In the genomic region with DNA sequence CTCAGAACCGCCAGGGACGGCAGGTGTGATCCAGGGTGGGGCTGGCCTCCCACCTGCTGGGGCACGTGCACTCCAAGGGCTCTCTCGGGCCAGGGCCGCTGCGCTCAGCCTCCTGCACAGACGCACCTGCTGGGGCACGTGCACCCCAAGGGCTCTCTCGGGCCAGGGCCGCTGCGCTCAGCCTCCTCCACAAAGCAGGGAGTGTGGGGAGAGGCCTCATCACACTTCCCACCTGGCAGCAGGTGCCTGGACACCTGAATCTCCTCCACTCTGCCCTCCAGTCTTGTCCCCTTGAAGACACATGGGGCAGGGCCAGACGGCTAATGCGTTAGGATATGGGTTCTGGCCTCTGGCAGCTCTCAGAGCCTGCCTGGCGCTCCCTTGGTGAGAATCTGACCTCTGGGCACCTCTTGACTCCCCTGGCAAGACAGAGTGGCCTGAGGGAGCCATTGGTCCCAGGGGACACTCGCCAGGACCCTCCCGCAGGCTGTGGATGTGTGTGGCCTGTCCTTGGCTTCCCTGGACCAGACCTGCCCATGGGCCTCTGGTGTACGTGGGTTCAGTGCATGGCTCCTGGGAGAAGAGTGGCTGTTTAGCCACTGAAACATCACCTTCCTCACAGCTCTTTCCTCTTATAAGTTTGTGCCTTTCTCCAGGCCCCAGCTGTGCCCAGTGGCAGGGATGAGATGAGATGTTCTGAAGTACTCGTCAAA, we compare ENCODE assay signal across 20 cellular contexts.
DNase-seq lines count a peak whose midpoint lies in the region; ATAC-seq and TF ChIP-seq lines count a peak whose summit lies in the region.
"Had no signal": no experiment of that assay in that cellular context is flagged by ENCODE, and none has a peak within 500 bp of the region (broad histone marks: within the 10 kb centered on the region; RNA-seq: fewer than 3 reads in every experiment).

No MANE protein-coding gene starts in this region.

- no peaks in the 10 kb centered on the region for H3K9me3 ChIP-seq in SK-N-SH
- H3K9me3 ChIP-seq: A549, left lung had no signal

- H3K9me2 ChIP-seq in SK-N-SH = no peaks in the 10 kb centered on the region

- no peaks in the 10 kb centered on the region for H3K36me3 ChIP-seq in SK-N-SH (replicated peaks in 1 of 2; ENCODE audit: control insufficient read depth in 1 of 2, insufficient read depth in 2 of 2, low read length in 1 of 2)
- H3K36me3 ChIP-seq: left lung had no signal

- no peaks in the 10 kb centered on the region for H3K79me2 ChIP-seq in SK-N-SH (ENCODE audit: insufficient read depth)
- H3K79me2 ChIP-seq: parathyroid adenoma had no signal

- H3K36me3 Mint-ChIP-seq in osteocyte (ENCODE audit: unreplicated experiment) (peaks cover 2% of the 10 kb centered on the region), glutamatergic neuron (ENCODE audit: unreplicated experiment) (no peaks in the 10 kb centered on the region)
- H3K36me3 Mint-ChIP-seq: CD8-positive, alpha-beta T cell had no signal

- H3K27ac Mint-ChIP-seq in osteocyte (ENCODE audit: unreplicated experiment) (no peak overlapping the region), glutamatergic neuron (ENCODE audit: unreplicated experiment) (no peak overlapping the region)
- H3K27ac Mint-ChIP-seq: CD8-positive, alpha-beta T cell; effector memory CD8-positive, alpha-beta T cell had no signal

- H3K4me1 Mint-ChIP-seq in osteocyte (ENCODE audit: unreplicated experiment) (no peaks in the 10 kb centered on the region), glutamatergic neuron (ENCODE audit: low read depth, unreplicated experiment) (no peaks in the 10 kb centered on the region)

- no peak; the same call in 1 of the 3 replicates for ATAC-seq in SK-N-SH treated with all-trans-retinoic acid at 6 μM for 48 hours
- ATAC-seq in HG02981 (IDR thresholded peaks at IDR 0.05; ENCODE audit: unreplicated experiment) = no peak
- ATAC-seq: CD8-positive, alpha-beta T cell; effector memory CD8-positive, alpha-beta T cell; left lung; Right ventricle myocardium inferior had no signal

- no peak for TF ChIP-seq RAD21 in SK-N-SH (IDR thresholded peaks at IDR 0.05; ENCODE audit: low read length)

- TF ChIP-seq CTCF in SK-N-SH (IDR thresholded peaks at IDR 0.05) (no peak), osteocyte (IDR thresholded peaks at IDR 0.05) (no peak), glutamatergic neuron (IDR thresholded peaks at IDR 0.05; ENCODE audit: partially characterized antibody, unreplicated experiment) (no peak)

- H4K20me1 ChIP-seq in SK-N-SH (ENCODE audit: insufficient read depth) = no peaks in the 10 kb centered on the region

- no peaks in the 10 kb centered on the region for H3F3A ChIP-seq in SK-N-SH (replicated peaks; ENCODE audit: insufficient read depth)

- no peak overlapping the region for H3K4me3 Mint-ChIP-seq in osteocyte (ENCODE audit: unreplicated experiment)
- no peak overlapping the region for H3K4me3 Mint-ChIP-seq in glutamatergic neuron (ENCODE audit: unreplicated experiment)
- H3K4me3 Mint-ChIP-seq: CD8-positive, alpha-beta T cell; effector memory CD8-positive, alpha-beta T cell had no signal

- H2AFZ ChIP-seq in SK-N-SH (ENCODE audit: low read depth) = no peak overlapping the region
- H2AFZ ChIP-seq: parathyroid adenoma had no signal

- 52% methylated on average over 6 of the region's 18 CpGs for WGBS in SK-N-SH (ENCODE audit: low lambda C conversion rate)

- TF ChIP-seq EP300 in SK-N-SH (IDR thresholded peaks at IDR 0.05; ENCODE audit: borderline replicate concordance in 1 of 2, low read depth in 1 of 2, low read length in 1 of 2) = no peak

- CTCF ChIA-PET in SK-N-SH (lab: Yijun Ruan, JAX) = interaction anchor here (1.8 kb wide), 1 partner anchor 13 kb away, joined by 7 read pairs; no protein-coding TSS in a partner anchor

- H3K9ac ChIP-seq in SK-N-SH = no peak overlapping the region
- H3K9ac ChIP-seq: parathyroid adenoma had no signal

- peaks cover 0 to 28% of the 10 kb centered on the region in 2 experiments; a peak in 1 of 4 replicates for H3K4me1 ChIP-seq in SK-N-SH (ENCODE audit: control insufficient read depth in 1 of 2, insufficient read depth in 2 of 2, low read depth in 1 of 2, low read length in 1 of 2)
- H3K4me1 ChIP-seq: A549, left lung, parathyroid adenoma had no signal

- H3K27me3 Mint-ChIP-seq in osteocyte (ENCODE audit: unreplicated experiment) (no peaks in the 10 kb centered on the region), glutamatergic neuron (ENCODE audit: unreplicated experiment) (peaks cover 2% of the 10 kb centered on the region)

- H3K27ac ChIP-seq in SK-N-SH (ENCODE audit: low read depth in 2 of 2, low read length in 1 of 2) = no peak overlapping the region
- H3K27ac ChIP-seq: A549, left lung, parathyroid adenoma had no signal

- no peak overlapping the region for H3K4me2 ChIP-seq in SK-N-SH
- H3K4me2 ChIP-seq: A549 had no signal

- peak; percentile 59 for DNase-seq in SK-N-SH
- DNase-seq in NCI-H146 (lab: John Stamatoyannopoulos, UW) = peak; percentile 69
- DNase-seq in SHP77 (lab: John Stamatoyannopoulos, UW) = peak; percentile 22 to 33
- peak; percentile 80 for DNase-seq in osteocyte (ENCODE audit: extremely low spot score, unreplicated experiment)
- no peak for DNase-seq in glutamatergic neuron
- DNase-seq in stimulated activated CD4-positive, alpha-beta T cell treated with anti-CD3 and anti-CD28 coated beads, Interleukin-2, amount 100 ng/mL, for 48 hours = no peak
- DNase-seq: activated CD4-positive, alpha-beta T cell treated with anti-CD3 and anti-CD28 coated beads for 48 hours; activated T-cell treated with anti-CD3 and anti-CD28 coated beads, Interleukin-2, amount 50 U/mL, for 48 hours; effector memory CD8-positive, alpha-beta T cell; GF-D8; NCI-H1694 treated with DMSO at 0.1 percent for 48 hours; NK-92 treated with Interleukin-12 subunit alpha and Interleukin-12 subunit beta, amount 100 ng/mL, for 24 hours; stimulated activated naive CD4-positive, alpha-beta T cell had no signal

- no peak overlapping the region for H3K4me3 ChIP-seq in SK-N-SH (ENCODE audit: low read depth in 2 of 2, low read length in 1 of 2)
- H3K4me3 ChIP-seq: A549, left lung had no signal

- POLR2A ChIA-PET in SK-N-SH (lab: Yijun Ruan, JAX) = no interaction called here

- H3K9me3 Mint-ChIP-seq in osteocyte (ENCODE audit: unreplicated experiment) = peaks cover 6% of the 10 kb centered on the region
- peaks cover 16% of the 10 kb centered on the region for H3K9me3 Mint-ChIP-seq in glutamatergic neuron (ENCODE audit: unreplicated experiment)
- H3K9me3 Mint-ChIP-seq: CD8-positive, alpha-beta T cell; effector memory CD8-positive, alpha-beta T cell had no signal

- H3K27me3 ChIP-seq in SK-N-SH (ENCODE audit: insufficient read depth) = no peaks in the 10 kb centered on the region

TF ChIP-seq in SK-N-SH, 30 proteins besides CTCF, POLR2A, EP300 and RAD21:
- TF ChIP-seq TCF12 (IDR thresholded peaks at IDR 0.05) (no peak), SIN3A (IDR thresholded peaks at IDR 0.05; ENCODE audit: borderline replicate concordance, low read depth, low read length) (no peak), ELF1 (IDR thresholded peaks at IDR 0.05) (no peak), MEF2A (IDR thresholded peaks at IDR 0.05; ENCODE audit: borderline replicate concordance, low read depth) (no peak), MXI1 (IDR thresholded peaks at IDR 0.05; ENCODE audit: low read depth, low read length) (no peak), JUND (IDR thresholded peaks at IDR 0.05) (no peak), NFIC (IDR thresholded peaks at IDR 0.05; ENCODE audit: borderline replicate concordance) (no peak), TAF1 (IDR thresholded peaks at IDR 0.05; ENCODE audit: borderline replicate concordance, low read depth, low read length) (no peak)
- TF ChIP-seq, protein P1, sequence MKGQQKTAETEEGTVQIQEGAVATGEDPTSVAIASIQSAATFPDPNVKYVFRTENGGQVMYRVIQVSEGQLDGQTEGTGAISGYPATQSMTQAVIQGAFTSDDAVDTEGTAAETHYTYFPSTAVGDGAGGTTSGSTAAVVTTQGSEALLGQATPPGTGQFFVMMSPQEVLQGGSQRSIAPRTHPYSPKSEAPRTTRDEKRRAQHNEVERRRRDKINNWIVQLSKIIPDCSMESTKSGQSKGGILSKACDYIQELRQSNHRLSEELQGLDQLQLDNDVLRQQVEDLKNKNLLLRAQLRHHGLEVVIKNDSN (IDR thresholded peaks at IDR 0.05; ENCODE audit: borderline replicate concordance, low read depth) = no peak

TF ChIP-seq in SK-N-SH treated with all-trans-retinoic acid at 6 μM for 48 hours, 23 proteins besides CTCF, POLR2A, EP300 and RAD21 (continues in another document):
- TF ChIP-seq ZNF70 (CRISPR knock-in tag; IDR thresholded peaks at IDR 0.05) (no peak), SNAI2 (CRISPR knock-in tag; IDR thresholded peaks at IDR 0.05) (no peak)
- TF ChIP-seq, protein P2, sequence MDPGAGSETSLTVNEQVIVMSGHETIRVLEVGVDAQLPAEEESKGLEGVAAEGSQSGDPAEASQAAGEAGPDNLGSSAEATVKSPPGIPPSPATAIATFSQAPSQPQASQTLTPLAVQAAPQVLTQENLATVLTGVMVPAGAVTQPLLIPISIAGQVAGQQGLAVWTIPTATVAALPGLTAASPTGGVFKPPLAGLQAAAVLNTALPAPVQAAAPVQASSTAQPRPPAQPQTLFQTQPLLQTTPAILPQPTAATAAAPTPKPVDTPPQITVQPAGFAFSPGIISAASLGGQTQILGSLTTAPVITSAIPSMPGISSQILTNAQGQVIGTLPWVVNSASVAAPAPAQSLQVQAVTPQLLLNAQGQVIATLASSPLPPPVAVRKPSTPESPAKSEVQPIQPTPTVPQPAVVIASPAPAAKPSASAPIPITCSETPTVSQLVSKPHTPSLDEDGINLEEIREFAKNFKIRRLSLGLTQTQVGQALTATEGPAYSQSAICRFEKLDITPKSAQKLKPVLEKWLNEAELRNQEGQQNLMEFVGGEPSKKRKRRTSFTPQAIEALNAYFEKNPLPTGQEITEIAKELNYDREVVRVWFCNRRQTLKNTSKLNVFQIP (CRISPR knock-in tag; IDR thresholded peaks at IDR 0.05; ENCODE audit: borderline replicate concordance, low read depth) = no peak

Comparison
In these comparisons a context has a peak if more than half of its experiments do, and no peak if none do; other contexts are left out.
1. DNase-seq: peak in SK-N-SH (single experiment), NCI-H146 (single experiment), SHP77 (2 of 2) and osteocyte (single experiment); none in glutamatergic neuron (single experiment) and stimulated activated CD4-positive, alpha-beta T cell treated with anti-CD3 and anti-CD28 coated beads, Interleukin-2, amount 100 ng/mL, for 48 hours (0 of 2).